12 cellular contexts compared by ENCODE assay signal in the genomic region with DNA sequence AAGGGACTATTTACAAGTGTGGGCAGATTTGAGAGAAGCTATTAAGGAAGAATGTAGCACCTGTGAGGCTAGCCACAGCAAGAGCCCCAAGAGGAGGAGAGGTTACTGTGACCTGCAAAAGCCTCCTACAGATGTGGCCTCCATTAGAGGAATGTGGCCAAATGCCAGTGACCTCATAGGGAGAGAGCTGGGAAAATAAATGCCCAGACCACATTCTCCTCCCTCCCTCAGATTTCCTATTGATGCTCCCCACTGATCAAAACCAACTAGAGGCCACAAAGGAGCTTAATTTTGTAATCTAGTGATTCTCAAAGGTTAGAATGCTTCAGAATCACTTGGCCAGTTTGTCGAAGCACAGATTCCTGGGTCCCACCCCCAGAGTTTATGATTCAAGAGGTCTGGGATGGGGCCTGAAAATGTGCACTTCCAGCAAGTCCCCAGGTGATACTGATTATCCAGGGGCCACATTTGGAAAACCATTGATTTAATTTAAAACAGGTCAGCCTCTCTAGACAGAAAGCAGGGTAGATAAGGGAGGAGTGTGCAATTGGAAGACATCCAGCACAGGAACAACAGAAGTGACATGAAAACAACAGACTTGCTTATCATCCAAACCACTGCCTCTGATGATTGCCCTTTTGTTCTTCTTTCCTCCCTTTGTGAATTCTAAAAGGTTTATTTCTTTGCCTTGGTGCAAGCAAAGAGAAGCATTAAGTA.
DNase-seq lines count a peak whose midpoint lies in the region; ATAC-seq and TF ChIP-seq lines count a peak whose summit lies in the region.
"Had no signal": no experiment of that assay in that cellular context is flagged by ENCODE, and none has a peak within 500 bp of the region (broad histone marks: within the 10 kb centered on the region; RNA-seq: fewer than 3 reads in every experiment).

No MANE protein-coding gene starts in this region.

- peak; percentile 34 for DNase-seq in H9
- peak; percentile 79 for DNase-seq in endodermal cell
- peak; percentile 13 for DNase-seq in non-pigmented ciliary epithelial cell (ENCODE audit: low read depth)
- DNase-seq in CD1c-positive myeloid dendritic cell (ENCODE audit: extremely low spot score): no peak
- no peak for DNase-seq in NCI-H2227 (lab: John Stamatoyannopoulos, UW; ENCODE audit: unreplicated experiment)
- no peak for DNase-seq in posterior cingulate gyrus
- DNase-seq: activated CD4-positive, CD25-positive, alpha-beta regulatory T cell treated with anti-CD3 and anti-CD28 coated beads, Interleukin-2, amount 50 U/mL, for 72 hours; activated gamma-delta T cell treated with Interleukin-2 at 50 U/mL for 16 hours; NCI-H2081 had no signal

- peaks cover 3% of the 10 kb centered on the region; the same call in 1 of the 2 replicates for H3K4me1 ChIP-seq in H9 (ENCODE audit: insufficient read depth, low read length)
- peaks cover 12% of the 10 kb centered on the region for H3K4me1 ChIP-seq in OCI-LY3 (ENCODE audit: low read length)
- H3K4me1 ChIP-seq in endodermal cell (ENCODE audit: control insufficient read depth, insufficient read depth, low read length): peaks cover 14% of the 10 kb centered on the region

- H3K79me1 ChIP-seq in H9 (ENCODE audit: insufficient read depth, low read depth, low read length, poor library complexity, severe bottlenecking): no peaks in the 10 kb centered on the region

- no peak overlapping the region for H3K4ac ChIP-seq in H9 (ENCODE audit: low read depth, low read length)

- H2BK20ac ChIP-seq in H9 (ENCODE audit: low read depth, low read length, poor library complexity, severe bottlenecking): no peak overlapping the region

- H3K36me3 ChIP-seq in OCI-LY3 (replicated peaks; ENCODE audit: low read depth, low read length) (no peaks in the 10 kb centered on the region), endodermal cell (ENCODE audit: control insufficient read depth, insufficient read depth, low read length) (no peaks in the 10 kb centered on the region)

- no peak overlapping the region for H3T11ph ChIP-seq in H9 (ENCODE audit: low read length)

- H3K36me3 Mint-ChIP-seq in H9 (ENCODE audit: insufficient read depth in 1 of 3, low read depth in 3 of 3) (no peaks in the 10 kb centered on the region), endodermal cell (ENCODE audit: low read depth) (no peaks in the 10 kb centered on the region)

- H3K4me2 ChIP-seq in H9 (ENCODE audit: insufficient read depth, insufficient read length, low read length) (no peak overlapping the region), OCI-LY3 (ENCODE audit: low read length) (no peak overlapping the region)

- H3K23me2 ChIP-seq in H9 (ENCODE audit: insufficient read length, low read depth, low read length, poor library complexity, severe bottlenecking): no peaks in the 10 kb centered on the region

- WGBS in H9 (ENCODE audit: extremely low coverage, insufficient read length, low lambda C conversion rate): no CpG with 5 or more reads among the region's 1 CpG
- WGBS in endodermal cell (ENCODE audit: insufficient coverage in 1 of 2, insufficient read length in 1 of 2), 2 experiments: 91 to 100% methylated on average over 1 of the region's 1 CpG

- no peak overlapping the region for H4K91ac ChIP-seq in H9 (ENCODE audit: insufficient read length, low read depth, low read length)

- H3K27me3 Mint-ChIP-seq in H9 (ENCODE audit: low read depth) (no peaks in the 10 kb centered on the region), endodermal cell (ENCODE audit: insufficient read depth) (no peaks in the 10 kb centered on the region)

- TF ChIP-seq CTCF in H9 (conservative IDR thresholded peaks at IDR 0.05) (no peak), OCI-LY3 (IDR thresholded peaks at IDR 0.05; ENCODE audit: low read depth, low read length) (no peak), endodermal cell (conservative IDR thresholded peaks at IDR 0.05) (no peak)

- no peak overlapping the region for H2BK12ac ChIP-seq in H9 (ENCODE audit: insufficient read length, low read depth, low read length)

- no peaks in the 10 kb centered on the region; a peak in 1 of 5 replicates for H3K9me3 Mint-ChIP-seq in H9
- no peaks in the 10 kb centered on the region for H3K9me3 Mint-ChIP-seq in endodermal cell

- no peak overlapping the region for H3K14ac ChIP-seq in H9 (ENCODE audit: insufficient read depth, low read length)

- H2AFZ ChIP-seq in H9 (ENCODE audit: low read length) (no peak overlapping the region), OCI-LY3 (ENCODE audit: low read depth, low read length) (peak overlapping the region; percentile 97; the same call in 1 of the 2 replicates)

- no peak overlapping the region for H4K8ac ChIP-seq in H9 (replicated peaks; ENCODE audit: insufficient read length, low read depth, low read length)

- H3K4me1 Mint-ChIP-seq in H9: peaks cover 4 to 12% of the 10 kb centered on the region in 2 experiments
- H3K4me1 Mint-ChIP-seq in endodermal cell: peaks cover 27% of the 10 kb centered on the region

- no peak overlapping the region for H4K5ac ChIP-seq in H9 (ENCODE audit: insufficient read length, low read depth, low read length)

- H3K9ac ChIP-seq in H9 (ENCODE audit: extremely low read depth, insufficient read length, low read length) (no peak overlapping the region), OCI-LY3 (ENCODE audit: low read length) (no peak overlapping the region), endodermal cell (ENCODE audit: extremely low read depth, low read length, poor library complexity, severe bottlenecking) (no peak overlapping the region)

- no peak overlapping the region for H3K27ac Mint-ChIP-seq in H9
- peak overlapping the region; percentile 70 for H3K27ac Mint-ChIP-seq in endodermal cell

- H3K18ac ChIP-seq in H9 (ENCODE audit: insufficient read length, low read depth, low read length): no peak overlapping the region

- H3K27ac ChIP-seq in H9 (ENCODE audit: insufficient read length, low read depth, low read length): no peak overlapping the region
- no peak overlapping the region for H3K27ac ChIP-seq in OCI-LY3 (ENCODE audit: low read length)
- no peak overlapping the region for H3K27ac ChIP-seq in endodermal cell (ENCODE audit: low read depth, low read length)
- H3K27ac ChIP-seq: coronary artery had no signal

- H2BK15ac ChIP-seq in H9 (ENCODE audit: low read depth, low read length): no peak overlapping the region

- no peaks in the 10 kb centered on the region for H4K20me1 ChIP-seq in H9 (ENCODE audit: control insufficient read depth, insufficient read depth, insufficient read length)
- no peaks in the 10 kb centered on the region for H4K20me1 ChIP-seq in OCI-LY3 (ENCODE audit: insufficient read depth, low read length)

- H3K4me3 ChIP-seq in OCI-LY3 (ENCODE audit: low read length): no peak overlapping the region
- H3K4me3 ChIP-seq in endodermal cell (ENCODE audit: low read length): no peak overlapping the region
- H3K4me3 ChIP-seq: coronary artery had no signal

- intact Hi-C loops in posterior cingulate gyrus (cut with DNase I): no loop called here

- H3K23ac ChIP-seq in H9 (ENCODE audit: insufficient read length, low read depth, low read length): no peak overlapping the region

- no peak for ATAC-seq in GM21529 (IDR thresholded peaks at IDR 0.05; ENCODE audit: unreplicated experiment)

- H3K56ac ChIP-seq in H9 (ENCODE audit: insufficient read length, low read depth, low read length): no peak overlapping the region

- no peak overlapping the region for H2AK5ac ChIP-seq in H9 (ENCODE audit: insufficient read length, low read length)

- no peak overlapping the region for H3K4me3 Mint-ChIP-seq in H9
- H3K4me3 Mint-ChIP-seq in endodermal cell: no peak overlapping the region

- no peak overlapping the region for H2BK120ac ChIP-seq in H9 (ENCODE audit: low read depth, low read length, poor library complexity, severe bottlenecking)

- H2BK5ac ChIP-seq in H9 (ENCODE audit: insufficient read length, low read length): no peak overlapping the region

- H3K27me3 ChIP-seq in H9 (ENCODE audit: insufficient read depth, low read length) (no peaks in the 10 kb centered on the region), OCI-LY3 (ENCODE audit: low read depth, low read length) (no peaks in the 10 kb centered on the region), endodermal cell (ENCODE audit: control insufficient read depth, insufficient read depth, low read length, poor library complexity, severe bottlenecking) (no peaks in the 10 kb centered on the region)

- H3K9me3 ChIP-seq in H9 (ENCODE audit: control insufficient read depth, low read depth, low read length) (no peaks in the 10 kb centered on the region), OCI-LY3 (ENCODE audit: insufficient read depth, low read length) (no peaks in the 10 kb centered on the region), endodermal cell (ENCODE audit: control insufficient read depth, low read length) (no peaks in the 10 kb centered on the region)

- H3K79me2 ChIP-seq in H9 (ENCODE audit: insufficient read depth, low read length): no peaks in the 10 kb centered on the region
- H3K79me2 ChIP-seq in OCI-LY3 (ENCODE audit: low read length): no peaks in the 10 kb centered on the region

Comparison
In these comparisons a context has a peak if more than half of its experiments do, and no peak if none do; other contexts are left out.
1. DNase-seq: peak in H9 (single experiment), endodermal cell (single experiment) and non-pigmented ciliary epithelial cell (single experiment); none in CD1c-positive myeloid dendritic cell (single experiment), NCI-H2227 (single experiment) and posterior cingulate gyrus (0 of 10).